12 cellular contexts compared by ENCODE assay signal in genomic region chr12:3988519-3989217, GRCh38.
DNase-seq lines count a peak whose midpoint lies in the region; ATAC-seq and TF ChIP-seq lines count a peak whose summit lies in the region.
"Had no signal": no experiment of that assay in that cellular context is flagged by ENCODE, and none has a peak within 500 bp of the region (broad histone marks: within the 10 kb centered on the region; RNA-seq: fewer than 3 reads in every experiment).

No MANE protein-coding gene starts in this region.

- H4K20me1 ChIP-seq in OCI-LY3 (ENCODE audit: insufficient read depth, low read length) (no peaks in the 10 kb centered on the region), H9 (ENCODE audit: control insufficient read depth, insufficient read depth, insufficient read length) (no peaks in the 10 kb centered on the region)

- 0 out of 2 replicates have a peak overlapping the region, but pooled peaks have one; percentile 6 for H3K4me3 ChIP-seq in OCI-LY3 (ENCODE audit: low read length)
- H3K4me3 ChIP-seq: K562 had no signal

- H3K27ac ChIP-seq in OCI-LY3 (ENCODE audit: low read length) = no peak overlapping the region
- no peak overlapping the region for H3K27ac ChIP-seq in H9 (ENCODE audit: insufficient read length, low read depth, low read length)

- H3K79me1 ChIP-seq in H9 (ENCODE audit: insufficient read depth, low read depth, low read length, poor library complexity, severe bottlenecking) = no peaks in the 10 kb centered on the region

- CTCF ChIA-PET in activated naive CD4-positive, alpha-beta T cell treated with anti-CD3 and anti-CD28 coated beads, Interleukin-2, amount 10 ng/mL, durations not matched to agents 7 days and 5 days (lab: Charles Lee) = interaction anchor here (0.8 to 9.9 kb wide), 10 partner anchors 10 to 289 kb away, joined by 3 to 111 read pairs (median 3); no protein-coding TSS in a partner anchor

- no peak for TF ChIP-seq CTCF in OCI-LY3 (IDR thresholded peaks at IDR 0.05; ENCODE audit: low read depth, low read length)
- TF ChIP-seq CTCF in type B pancreatic cell (conservative IDR thresholded peaks at IDR 0.05) = no peak
- no peak for TF ChIP-seq CTCF in H9 (conservative IDR thresholded peaks at IDR 0.05)

- no peak overlapping the region for H2BK5ac ChIP-seq in H9 (ENCODE audit: insufficient read length, low read length)

- peaks cover 2% of the 10 kb centered on the region for H3K36me3 Mint-ChIP-seq in activated naive CD4-positive, alpha-beta T cell treated with anti-CD3 and anti-CD28 coated beads, Interleukin-2, amount 10 ng/mL, durations not matched to agents 7 days and 5 days
- no peaks in the 10 kb centered on the region for H3K36me3 Mint-ChIP-seq in central memory CD8-positive, alpha-beta T cell (ENCODE audit: insufficient read depth)
- H3K36me3 Mint-ChIP-seq in type B pancreatic cell (peaks cover under 1% of the 10 kb centered on the region), H9 (ENCODE audit: insufficient read depth in 1 of 3, low read depth in 3 of 3) (no peaks in the 10 kb centered on the region; a peak in 1 of 7 replicates)
- H3K36me3 Mint-ChIP-seq: natural killer cell treated with Interleukin-12 subunit alpha and Interleukin-12 subunit beta and Interleukin-15 and Interleukin-18, amount 100 ng/mL, for 72 hours had no signal

- no peak overlapping the region for H3K4ac ChIP-seq in H9 (ENCODE audit: low read depth, low read length)

- H3K27me3 ChIP-seq in OCI-LY3 (ENCODE audit: low read depth, low read length) (peaks cover 32% of the 10 kb centered on the region), H9 (ENCODE audit: insufficient read depth, low read length) (no peaks in the 10 kb centered on the region)

- H3K23ac ChIP-seq in H9 (ENCODE audit: insufficient read length, low read depth, low read length) = no peak overlapping the region

- peak; percentile 52 for ATAC-seq in central memory CD8-positive, alpha-beta T cell (replicated peaks; ENCODE audit: extremely low read depth, poor library complexity, severe bottlenecking)
- ATAC-seq: K562 had no signal

- no peak overlapping the region for H3K14ac ChIP-seq in H9 (ENCODE audit: insufficient read depth, low read length)

- H3K9me3 ChIP-seq in OCI-LY3 (ENCODE audit: insufficient read depth, low read length) = 0 out of 2 replicates have a peak, but pooled peaks cover 2% of the 10 kb centered on the region
- H3K9me3 ChIP-seq in H9 (ENCODE audit: control insufficient read depth, low read depth, low read length) = no peaks in the 10 kb centered on the region

- H3K36me3 ChIP-seq in OCI-LY3 (replicated peaks; ENCODE audit: low read depth, low read length) = no peaks in the 10 kb centered on the region

- H3K4me3 Mint-ChIP-seq in activated naive CD4-positive, alpha-beta T cell treated with anti-CD3 and anti-CD28 coated beads, Interleukin-2, amount 10 ng/mL, durations not matched to agents 7 days and 5 days = no peak overlapping the region
- H3K4me3 Mint-ChIP-seq in central memory CD8-positive, alpha-beta T cell = no peak overlapping the region
- no peak overlapping the region for H3K4me3 Mint-ChIP-seq in type B pancreatic cell
- no peak overlapping the region for H3K4me3 Mint-ChIP-seq in H9
- H3K4me3 Mint-ChIP-seq: HFFc6; natural killer cell treated with Interleukin-12 subunit alpha and Interleukin-12 subunit beta and Interleukin-15 and Interleukin-18, amount 100 ng/mL, for 72 hours had no signal

- peak overlapping the region; percentile 88 for H3K27ac Mint-ChIP-seq in activated naive CD4-positive, alpha-beta T cell treated with anti-CD3 and anti-CD28 coated beads, Interleukin-2, amount 10 ng/mL, durations not matched to agents 7 days and 5 days
- peak overlapping the region; percentile 13 for H3K27ac Mint-ChIP-seq in central memory CD8-positive, alpha-beta T cell (ENCODE audit: low read depth)
- H3K27ac Mint-ChIP-seq in type B pancreatic cell (peak overlapping the region; percentile 24), H9 (no peak overlapping the region)
- H3K27ac Mint-ChIP-seq: HFFc6; natural killer cell treated with Interleukin-12 subunit alpha and Interleukin-12 subunit beta and Interleukin-15 and Interleukin-18, amount 100 ng/mL, for 72 hours had no signal

- WGBS in H9 (ENCODE audit: extremely low coverage, insufficient read length, low lambda C conversion rate) = no CpG with 5 or more reads among the region's 4 CpGs

- H3K4me2 ChIP-seq in OCI-LY3 (ENCODE audit: low read length) (peak overlapping the region; percentile 52), H9 (ENCODE audit: insufficient read depth, insufficient read length, low read length) (no peak overlapping the region)

- H3K4me1 ChIP-seq in OCI-LY3 (ENCODE audit: low read length) (peaks cover 15% of the 10 kb centered on the region), H9 (ENCODE audit: insufficient read depth, low read length) (no peaks in the 10 kb centered on the region)

- peaks cover 22% of the 10 kb centered on the region for H3K27me3 Mint-ChIP-seq in activated naive CD4-positive, alpha-beta T cell treated with anti-CD3 and anti-CD28 coated beads, Interleukin-2, amount 10 ng/mL, durations not matched to agents 7 days and 5 days
- peaks cover 38% of the 10 kb centered on the region for H3K27me3 Mint-ChIP-seq in central memory CD8-positive, alpha-beta T cell
- H3K27me3 Mint-ChIP-seq in type B pancreatic cell = peaks cover 31% of the 10 kb centered on the region
- peaks cover 10% of the 10 kb centered on the region for H3K27me3 Mint-ChIP-seq in H9 (ENCODE audit: low read depth)

- H3K9me3 Mint-ChIP-seq in activated naive CD4-positive, alpha-beta T cell treated with anti-CD3 and anti-CD28 coated beads, Interleukin-2, amount 10 ng/mL, durations not matched to agents 7 days and 5 days = peaks cover 2% of the 10 kb centered on the region
- H3K9me3 Mint-ChIP-seq in central memory CD8-positive, alpha-beta T cell = no peaks in the 10 kb centered on the region
- peaks cover 4% of the 10 kb centered on the region for H3K9me3 Mint-ChIP-seq in type B pancreatic cell
- peaks cover 5 to 7% of the 10 kb centered on the region in 2 experiments; a peak in 3 of 5 replicates for H3K9me3 Mint-ChIP-seq in H9
- H3K9me3 Mint-ChIP-seq: natural killer cell treated with Interleukin-12 subunit alpha and Interleukin-12 subunit beta and Interleukin-15 and Interleukin-18, amount 100 ng/mL, for 72 hours had no signal

- peak; percentile 50 for DNase-seq in activated naive CD4-positive, alpha-beta T cell treated with anti-CD3 and anti-CD28 coated beads, Interleukin-2, amount 10 ng/mL, durations not matched to agents 7 days and 5 days
- DNase-seq in activated naive CD4-positive, alpha-beta T cell treated with Interleukin-2 at 50 U/mL for 16 hours = no peak
- no peak for DNase-seq in central memory CD8-positive, alpha-beta T cell (ENCODE audit: low spot score in 2 of 2)
- no peak for DNase-seq in type B pancreatic cell (ENCODE audit: extremely low spot score, unreplicated experiment)
- DNase-seq in putamen (ENCODE audit: low spot score) = no peak
- no peak for DNase-seq in SW 1271 (lab: John Stamatoyannopoulos, UW)
- DNase-seq in H9 = no peak
- DNase-seq: HFFc6; stimulated activated CD4-positive, alpha-beta T cell treated with anti-CD3 and anti-CD28 coated beads, Interleukin-4, amount 100 ng/mL, for 24 hours had no signal

- no peak overlapping the region for H3K18ac ChIP-seq in H9 (ENCODE audit: insufficient read length, low read depth, low read length)

- no peak overlapping the region for H3T11ph ChIP-seq in H9 (ENCODE audit: low read length)

- no peak overlapping the region for H2BK120ac ChIP-seq in H9 (ENCODE audit: low read depth, low read length, poor library complexity, severe bottlenecking)

- H2BK15ac ChIP-seq in H9 (ENCODE audit: low read depth, low read length) = no peak overlapping the region

- H3K56ac ChIP-seq in H9 (ENCODE audit: insufficient read length, low read depth, low read length) = no peak overlapping the region

- no peak overlapping the region for H4K5ac ChIP-seq in H9 (ENCODE audit: insufficient read length, low read depth, low read length)

- H4K91ac ChIP-seq in H9 (ENCODE audit: insufficient read length, low read depth, low read length) = no peak overlapping the region

- H2AK5ac ChIP-seq in H9 (ENCODE audit: insufficient read length, low read length) = no peak overlapping the region

- H3K4me1 Mint-ChIP-seq in activated naive CD4-positive, alpha-beta T cell treated with anti-CD3 and anti-CD28 coated beads, Interleukin-2, amount 10 ng/mL, durations not matched to agents 7 days and 5 days = peaks cover 24% of the 10 kb centered on the region
- peaks cover 12% of the 10 kb centered on the region for H3K4me1 Mint-ChIP-seq in central memory CD8-positive, alpha-beta T cell
- peaks cover 6% of the 10 kb centered on the region for H3K4me1 Mint-ChIP-seq in type B pancreatic cell (ENCODE audit: unreplicated experiment)
- peaks cover 0 to 6% of the 10 kb centered on the region in 2 experiments; a peak in 3 of 4 replicates for H3K4me1 Mint-ChIP-seq in H9

- H3K23me2 ChIP-seq in H9 (ENCODE audit: insufficient read length, low read depth, low read length, poor library complexity, severe bottlenecking) = no peaks in the 10 kb centered on the region

- H3K9ac ChIP-seq in OCI-LY3 (ENCODE audit: low read length) (no peak overlapping the region), H9 (ENCODE audit: extremely low read depth, insufficient read length, low read length) (no peak overlapping the region)

- no peak overlapping the region for H4K8ac ChIP-seq in H9 (replicated peaks; ENCODE audit: insufficient read length, low read depth, low read length)

- H2AFZ ChIP-seq in OCI-LY3 (ENCODE audit: low read depth, low read length) = no peak overlapping the region
- H2AFZ ChIP-seq in H9 (ENCODE audit: low read length) = no peak overlapping the region

- no peak overlapping the region for H2BK20ac ChIP-seq in H9 (ENCODE audit: low read depth, low read length, poor library complexity, severe bottlenecking)

- H2BK12ac ChIP-seq in H9 (ENCODE audit: insufficient read length, low read depth, low read length) = no peak overlapping the region

- H3K79me2 ChIP-seq in OCI-LY3 (ENCODE audit: low read length) = no peaks in the 10 kb centered on the region
- no peaks in the 10 kb centered on the region for H3K79me2 ChIP-seq in H9 (ENCODE audit: insufficient read depth, low read length)

Comparison
In these comparisons a context has a peak if more than half of its experiments do, and no peak if none do; other contexts are left out.
1. H3K27ac Mint-ChIP-seq: peak in activated naive CD4-positive, alpha-beta T cell treated with anti-CD3 and anti-CD28 coated beads, Interleukin-2, amount 10 ng/mL, durations not matched to agents 7 days and 5 days (single experiment), central memory CD8-positive, alpha-beta T cell (single experiment) and type B pancreatic cell (single experiment); none in H9 (0 of 3).